1 cellular context compared by ENCODE assay signal in genomic region chr19:1921825-1922224, GRCh38.
A peak's percentile ranks its signal among the peaks of the same experiment; 100 is the strongest.
TF ChIP-seq lines count a peak whose summit lies in the region.

No MANE protein-coding gene starts in this region.

TF ChIP-seq in K562, 482 proteins besides CTCF, POLR2A, EP300 and RAD21:
- no peak for TF ChIP-seq ASH1L (IDR thresholded peaks at IDR 0.05; ENCODE audit: borderline replicate concordance, low read depth, partially characterized antibody)
- TF ChIP-seq RBFOX2 (IDR thresholded peaks at IDR 0.05; ENCODE audit: low read depth, low read length) = peak; percentile 23; the same call in 1 of the 2 replicates
- TF ChIP-seq POLR2G (IDR thresholded peaks at IDR 0.05; ENCODE audit: low read depth, low read length) = 0 out of 2 replicates have a peak, but pooled peaks have one; percentile 35
- no peak for TF ChIP-seq ILF3 (IDR thresholded peaks at IDR 0.05; ENCODE audit: borderline replicate concordance)
- TF ChIP-seq PML (IDR thresholded peaks at IDR 0.05; ENCODE audit: low read length) = no peak
- no peak for TF ChIP-seq ZNF512 (tag; IDR thresholded peaks at IDR 0.05)
- TF ChIP-seq TEAD1 (CRISPR knock-in tag; IDR thresholded peaks at IDR 0.05) = no peak
- TF ChIP-seq ZNF384 (IDR thresholded peaks at IDR 0.05; ENCODE audit: low read depth, low read length) = no peak
- no peak for TF ChIP-seq ZBTB9 (CRISPR knock-in tag; IDR thresholded peaks at IDR 0.05)
- TF ChIP-seq ZNF318 (IDR thresholded peaks at IDR 0.05; ENCODE audit: borderline replicate concordance in 1 of 2, low read depth in 1 of 2) = no peak
- TF ChIP-seq ETS2 (tag; IDR thresholded peaks at IDR 0.05; ENCODE audit: borderline replicate concordance, poor library complexity, severe bottlenecking) = no peak
- no peak for TF ChIP-seq SMAD3 (CRISPR knock-in tag; conservative IDR thresholded peaks at IDR 0.05)
- no peak for TF ChIP-seq JUNB (CRISPR knock-in tag; conservative IDR thresholded peaks at IDR 0.05)
- no peak for TF ChIP-seq DNMT1 (IDR thresholded peaks at IDR 0.05)
